8 cellular contexts compared by ENCODE assay signal in the genomic region with DNA sequence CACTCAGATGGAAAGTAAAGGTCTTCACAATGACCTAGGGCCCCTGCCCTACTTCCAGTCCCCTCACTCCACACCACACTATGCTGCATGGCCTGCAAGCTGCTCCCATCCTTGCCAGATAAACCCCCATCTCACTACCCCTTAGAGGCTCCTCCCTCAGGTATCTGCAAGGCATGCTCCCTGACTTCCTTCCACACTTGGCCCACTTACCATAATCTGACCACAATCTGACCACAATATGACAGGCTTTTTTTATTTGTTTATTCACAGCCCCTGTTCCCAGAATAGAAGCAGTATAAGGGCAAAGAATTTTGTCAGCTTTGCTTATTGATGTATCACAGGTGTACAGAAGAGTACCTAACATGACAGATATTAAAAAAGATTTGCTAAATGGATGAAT.
DNase-seq lines count a peak whose midpoint lies in the region; TF ChIP-seq lines count a peak whose summit lies in the region.

No MANE protein-coding gene starts in this region.

- no peak for TF ChIP-seq CTCF in nephron progenitor cell (IDR thresholded peaks at IDR 0.05)

- no peaks in the 10 kb centered on the region for H3K9me3 ChIP-seq in HAP-1

- peaks cover 36% of the 10 kb centered on the region for H3K4me1 ChIP-seq in HAP-1

- peak overlapping the region; percentile 30 for H3K4me3 Mint-ChIP-seq in activated T-cell treated with anti-CD3 and anti-CD28 coated beads, Interleukin-2, amount 50 U/mL, for 24 hours
- H3K4me3 Mint-ChIP-seq in activated naive CD8-positive, alpha-beta T cell treated with anti-CD3 and anti-CD28 coated beads for 36 hours: peak overlapping the region; percentile 27
- no peak overlapping the region for H3K4me3 Mint-ChIP-seq in nephron progenitor cell

- no peaks in the 10 kb centered on the region for H3K27me3 Mint-ChIP-seq in activated T-cell treated with anti-CD3 and anti-CD28 coated beads, Interleukin-2, amount 50 U/mL, for 24 hours
- H3K27me3 Mint-ChIP-seq in activated naive CD8-positive, alpha-beta T cell treated with anti-CD3 and anti-CD28 coated beads for 36 hours: no peaks in the 10 kb centered on the region
- no peaks in the 10 kb centered on the region for H3K27me3 Mint-ChIP-seq in nephron progenitor cell (ENCODE audit: low read depth, poor library complexity)

- no peaks in the 10 kb centered on the region for H3K36me3 ChIP-seq in HAP-1 (replicated peaks)

- H3K4me1 Mint-ChIP-seq in activated T-cell treated with anti-CD3 and anti-CD28 coated beads, Interleukin-2, amount 50 U/mL, for 24 hours (ENCODE audit: low read depth): peaks cover 62% of the 10 kb centered on the region
- H3K4me1 Mint-ChIP-seq in activated naive CD8-positive, alpha-beta T cell treated with anti-CD3 and anti-CD28 coated beads for 36 hours: peaks cover 53% of the 10 kb centered on the region
- no peaks in the 10 kb centered on the region for H3K4me1 Mint-ChIP-seq in nephron progenitor cell

- no peak overlapping the region for H3K4me3 ChIP-seq in HAP-1

- peak; percentile 35 for DNase-seq in activated T-cell treated with anti-CD3 and anti-CD28 coated beads, Interleukin-2, amount 50 U/mL, for 24 hours
- DNase-seq in activated T-cell treated with anti-CD3 and anti-CD28 coated beads for 4 hours: no peak
- peak; percentile 61 for DNase-seq in NCI-H226
- DNase-seq in activated naive CD8-positive, alpha-beta T cell treated with anti-CD3 and anti-CD28 coated beads for 36 hours: peak; percentile 21
- no peak for DNase-seq in nephron progenitor cell
- no peak for DNase-seq in HAP-1 (ENCODE audit: low spot score in 2 of 2)
- no peak for DNase-seq in HK-2 (ENCODE audit: unreplicated experiment)
- no peak for DNase-seq in NCI-H2196 treated with DMSO at 0.1 percent for 48 hours (lab: John Stamatoyannopoulos, UW; ENCODE audit: unreplicated experiment)

- H3K27me3 ChIP-seq in HAP-1 (ENCODE audit: low read depth): no peaks in the 10 kb centered on the region

- H3K9me3 Mint-ChIP-seq in activated T-cell treated with anti-CD3 and anti-CD28 coated beads, Interleukin-2, amount 50 U/mL, for 24 hours: no peaks in the 10 kb centered on the region
- H3K9me3 Mint-ChIP-seq in activated naive CD8-positive, alpha-beta T cell treated with anti-CD3 and anti-CD28 coated beads for 36 hours: no peaks in the 10 kb centered on the region
- no peaks in the 10 kb centered on the region for H3K9me3 Mint-ChIP-seq in nephron progenitor cell

- peak overlapping the region; percentile 91 for H3K27ac Mint-ChIP-seq in activated T-cell treated with anti-CD3 and anti-CD28 coated beads, Interleukin-2, amount 50 U/mL, for 24 hours
- peak overlapping the region; percentile 85 for H3K27ac Mint-ChIP-seq in activated naive CD8-positive, alpha-beta T cell treated with anti-CD3 and anti-CD28 coated beads for 36 hours
- H3K27ac Mint-ChIP-seq in nephron progenitor cell: peak overlapping the region; percentile 44

- in situ Hi-C loops in HAP-1 (cut with MboI; ENCODE audit: low sequenced_read_pairs): no loop called here

- peaks cover 49% of the 10 kb centered on the region for H3K36me3 Mint-ChIP-seq in activated T-cell treated with anti-CD3 and anti-CD28 coated beads, Interleukin-2, amount 50 U/mL, for 24 hours (ENCODE audit: low read depth)
- H3K36me3 Mint-ChIP-seq in activated naive CD8-positive, alpha-beta T cell treated with anti-CD3 and anti-CD28 coated beads for 36 hours: peaks cover 29% of the 10 kb centered on the region
- H3K36me3 Mint-ChIP-seq in nephron progenitor cell (ENCODE audit: low read depth): no peaks in the 10 kb centered on the region

Comparison
In these comparisons a context has a peak if more than half of its experiments do, and no peak if none do; other contexts are left out.
1. DNase-seq: peak in activated T-cell treated with anti-CD3 and anti-CD28 coated beads, Interleukin-2, amount 50 U/mL, for 24 hours (single experiment), NCI-H226 (single experiment) and activated naive CD8-positive, alpha-beta T cell treated with anti-CD3 and anti-CD28 coated beads for 36 hours (single experiment); none in activated T-cell treated with anti-CD3 and anti-CD28 coated beads for 4 hours (single experiment), nephron progenitor cell (single experiment), HAP-1 (0 of 2), HK-2 (single experiment) and NCI-H2196 treated with DMSO at 0.1 percent for 48 hours (single experiment).
2. Peak in every context shown above with its lines, with median percentiles within 50 percentile points of each other: H3K27ac Mint-ChIP-seq.